Comparison of ENCODE assay signal across 8 cellular contexts in the genomic region with DNA sequence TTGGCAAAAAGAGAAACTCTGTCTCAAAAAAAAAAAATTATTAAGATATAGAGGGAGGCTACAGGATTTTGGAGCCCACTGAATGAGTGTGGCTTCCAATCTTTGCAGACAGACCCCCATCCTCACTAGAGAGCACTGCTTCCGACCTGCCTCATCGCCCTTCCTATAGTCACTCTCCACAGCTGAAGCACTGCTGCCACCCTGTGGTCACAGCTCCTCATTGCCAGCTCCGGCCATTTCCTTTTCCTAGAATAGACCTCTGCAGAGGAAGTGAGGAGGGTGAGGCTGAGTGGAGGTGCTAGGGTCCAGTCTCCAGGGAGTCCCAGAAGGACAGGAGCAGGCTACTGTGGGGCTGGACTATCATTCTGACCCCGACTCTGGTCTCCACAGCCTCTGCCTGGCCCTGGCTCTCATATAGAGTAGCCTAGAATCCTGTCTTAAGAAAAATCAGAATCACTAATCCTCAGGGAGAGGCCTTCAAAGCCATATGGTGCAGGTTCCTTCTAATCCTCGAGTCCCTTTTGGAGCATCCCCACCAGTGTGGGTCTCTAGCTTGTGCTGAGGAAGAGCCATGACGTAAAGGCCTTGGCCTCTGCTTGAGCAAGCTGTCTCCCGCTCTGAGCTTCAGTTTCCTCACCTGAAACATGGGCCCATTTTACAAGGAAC. TPM values are rescaled to one million over a fixed set of nuclear protein-coding genes. Genes with fewer than 3 reads are reported as not detected.
DNase-seq lines count a peak whose midpoint lies in the region; ATAC-seq, FAIRE-seq and TF ChIP-seq lines count a peak whose summit lies in the region.

No MANE protein-coding gene starts in this region.

- H3K4me3 Mint-ChIP-seq in endothelial cell (ENCODE audit: unreplicated experiment) = no peak overlapping the region

- no peak overlapping the region for H3K4me2 ChIP-seq in OCI-LY1 (ENCODE audit: low read length)

- H3K27me3 Mint-ChIP-seq in endothelial cell (ENCODE audit: unreplicated experiment) = peaks cover 17% of the 10 kb centered on the region

- peaks cover 38% of the 10 kb centered on the region for H3K36me3 Mint-ChIP-seq in endothelial cell (ENCODE audit: low read depth, unreplicated experiment)

- no peak overlapping the region for H3K9ac ChIP-seq in OCI-LY1 (ENCODE audit: low read length)
- peak overlapping the region in 1 of 2 donors; percentile 24 for H3K9ac ChIP-seq in mucosa of rectum (ENCODE audit: low read depth in 1 of 2, low read length in 2 of 2)

- DNase-seq in D721Med (ENCODE audit: insufficient read length, low spot score) (peak; percentile 77), HuH-7.5 (ENCODE audit: low spot score) (peak; percentile 74), endothelial cell (ENCODE audit: low spot score) (peak; percentile 93)
- DNase-seq in activated CD8-positive, alpha-beta memory T cell treated with anti-CD3 and anti-CD28 coated beads, Interleukin-2, amount 50 U/mL, for 1 hour (ENCODE audit: extremely low read depth) = peak; percentile 43
- DNase-seq in stimulated activated CD8-positive, alpha-beta memory T cell treated with anti-CD3 and anti-CD28 coated beads, Interleukin-7, amount 100 ng/mL, for 48 hours (ENCODE audit: extremely low read depth in 1 of 2, low read depth in 1 of 2) = peak; percentile 63 to 71

- H3K9me3 ChIP-seq in OCI-LY1 (ENCODE audit: low read length) (no peaks in the 10 kb centered on the region), mucosa of rectum (ENCODE audit: control insufficient read depth in 2 of 2, low read length in 2 of 2) (no peaks in the 10 kb centered on the region)

- H3K4me1 Mint-ChIP-seq in endothelial cell (ENCODE audit: unreplicated experiment) = peaks cover 8% of the 10 kb centered on the region

- no peaks in the 10 kb centered on the region for H3K79me2 ChIP-seq in OCI-LY1 (ENCODE audit: insufficient read depth, low read length)

- H3K4me3 ChIP-seq in OCI-LY1 (ENCODE audit: low read depth, low read length, poor library complexity, severe bottlenecking) (no peak overlapping the region), mucosa of rectum (ENCODE audit: low read length in 2 of 2) (no peak overlapping the region)

- TF ChIP-seq CTCF in D721Med (IDR thresholded peaks at IDR 0.05; ENCODE audit: insufficient read depth, missing control alignments) (peak; percentile 99), OCI-LY1 (IDR thresholded peaks at IDR 0.05; ENCODE audit: low read length) (peak; percentile 90), endothelial cell (IDR thresholded peaks at IDR 0.05; ENCODE audit: unreplicated experiment) (peak; percentile 63)

- H3K36me3 ChIP-seq in OCI-LY1 (ENCODE audit: insufficient read depth, low read length) (peaks cover 40% of the 10 kb centered on the region; the same call in 1 of the 2 replicates), mucosa of rectum (ENCODE audit: control insufficient read depth in 2 of 2, insufficient read depth in 2 of 2, low read length in 2 of 2) (peaks cover 51 to 62% of the 10 kb centered on the region in 2 donors)

- H3F3A ChIP-seq in OCI-LY1 (ENCODE audit: insufficient read depth, low read length) = no peaks in the 10 kb centered on the region

- H4K20me1 ChIP-seq in OCI-LY1 (ENCODE audit: insufficient read depth, low read length) = no peaks in the 10 kb centered on the region

- FAIRE-seq in D721Med (lab: Jason Lieb, UNC) = no peak

- peak; percentile 88 for ATAC-seq in GM21447 (IDR thresholded peaks at IDR 0.05; ENCODE audit: unreplicated experiment)

- H3K9me2 ChIP-seq in OCI-LY1 (ENCODE audit: low read depth, low read length) = no peaks in the 10 kb centered on the region

- H2AFZ ChIP-seq in OCI-LY1 (ENCODE audit: low read length) = no peak overlapping the region

- no peak overlapping the region for H3K27ac ChIP-seq in OCI-LY1 (ENCODE audit: low read depth, low read length, poor library complexity, severe bottlenecking)
- peak overlapping the region; percentile 35 to 43 for H3K27ac ChIP-seq in mucosa of rectum (ENCODE audit: low read depth in 2 of 2, low read length in 2 of 2)

- H3K27ac Mint-ChIP-seq in endothelial cell (ENCODE audit: unreplicated experiment) = peak overlapping the region; percentile 82

- no peaks in the 10 kb centered on the region for H3K27me3 ChIP-seq in OCI-LY1 (ENCODE audit: insufficient read depth, low read length)
- H3K27me3 ChIP-seq in mucosa of rectum (ENCODE audit: control insufficient read depth in 2 of 2, insufficient read depth in 2 of 2, low read length in 2 of 2) = no peaks in the 10 kb centered on the region

- H3K4me1 ChIP-seq in OCI-LY1 (ENCODE audit: insufficient read depth, low read length, severe bottlenecking) = no peaks in the 10 kb centered on the region
- H3K4me1 ChIP-seq in mucosa of rectum (ENCODE audit: control insufficient read depth in 2 of 2, insufficient read depth in 2 of 2, low read length in 2 of 2) = peaks cover 4 to 5% of the 10 kb centered on the region in 2 donors

- no peaks in the 10 kb centered on the region for H3K9me3 Mint-ChIP-seq in endothelial cell (ENCODE audit: unreplicated experiment)

RNA-seq across cellular contexts. Expression of gene NPFF, which starts 1.4 kb away (rescaled TPM):
- total RNA-seq in endothelial cell (ENCODE audit: unreplicated experiment) = not detected

RNA-seq across cellular contexts. Expression of gene TARBP2, which starts 7.6 kb away (rescaled TPM):
- total RNA-seq in endothelial cell (ENCODE audit: unreplicated experiment) = 45.3 TPM

RNA-seq across cellular contexts. Expression of gene MAP3K12, which starts 9.4 kb away (rescaled TPM):
- 20.9 TPM for total RNA-seq in endothelial cell (ENCODE audit: unreplicated experiment)

RNA-seq across cellular contexts. Expression of gene PCBP2, which starts 56.8 kb away (rescaled TPM):
- total RNA-seq in endothelial cell (ENCODE audit: unreplicated experiment) = 1,084 TPM

Comparison
In these comparisons a context has a peak if more than half of its experiments do, and no peak if none do; other contexts are left out.
1. DNase-seq: peak in every context shown above with its lines; median percentile 93 in endothelial cell; 77 in D721Med; 74 in HuH-7.5; 67 in stimulated activated CD8-positive, alpha-beta memory T cell treated with anti-CD3 and anti-CD28 coated beads, Interleukin-7, amount 100 ng/mL, for 48 hours; 43 in activated CD8-positive, alpha-beta memory T cell treated with anti-CD3 and anti-CD28 coated beads, Interleukin-2, amount 50 U/mL, for 1 hour.